Comparison of ENCODE assay signal across 17 cellular contexts in genomic region chr13:113408562-113408961, GRCh38. TPM values are rescaled to one million over a fixed set of nuclear protein-coding genes. Genes with fewer than 3 reads are reported as not detected.
DNase-seq lines count a peak whose midpoint lies in the region; ATAC-seq and TF ChIP-seq lines count a peak whose summit lies in the region.
"Had no signal": no experiment of that assay in that cellular context is flagged by ENCODE, and none has a peak within 500 bp of the region (broad histone marks: within the 10 kb centered on the region; RNA-seq: fewer than 3 reads in every experiment).

No MANE protein-coding gene starts in this region.

- ATAC-seq in heart right ventricle (no peak), left ventricle myocardium superior (no peak), gastrocnemius medialis (no peak), GM21447 (IDR thresholded peaks at IDR 0.05; ENCODE audit: unreplicated experiment) (no peak)
- ATAC-seq in activated CD8-positive, alpha-beta T cell treated with anti-CD3 and anti-CD28 coated beads, Interleukin-2, amount 10 ng/mL, durations not matched to agents 7 days and 5 days: no peak

- H3K4me1 ChIP-seq in heart right ventricle: peaks cover 2 to 69% (median 37%) of the 10 kb centered on the region in 9 donors
- peaks cover 61 to 64% of the 10 kb centered on the region in 2 donors for H3K4me1 ChIP-seq in gastrocnemius medialis

- H3K27ac Mint-ChIP-seq in activated CD8-positive, alpha-beta T cell treated with anti-CD3 and anti-CD28 coated beads, Interleukin-2, amount 10 ng/mL, durations not matched to agents 7 days and 5 days: no peak overlapping the region

- H3K27ac ChIP-seq in heart right ventricle (peak overlapping the region; percentile 40 to 79 (median 60)), coronary artery (peak overlapping the region in 1 of 2 donors; percentile 96), gastrocnemius medialis (peak overlapping the region; percentile 99 to 100 (median 100))
- H3K27ac ChIP-seq: RWPE1 had no signal

- TF ChIP-seq CTCF in heart right ventricle (IDR thresholded peaks at IDR 0.05) (no peak), coronary artery (IDR thresholded peaks at IDR 0.05) (no peak), gastrocnemius medialis (IDR thresholded peaks at IDR 0.05 in 4 of 5, conservative IDR thresholded peaks at IDR 0.05 in 1 of 5) (no peak)

- no peaks in the 10 kb centered on the region for H3K4me1 Mint-ChIP-seq in activated CD8-positive, alpha-beta T cell treated with anti-CD3 and anti-CD28 coated beads, Interleukin-2, amount 10 ng/mL, durations not matched to agents 7 days and 5 days (ENCODE audit: low read depth)

- no peaks in the 10 kb centered on the region for H3K9me3 Mint-ChIP-seq in activated CD8-positive, alpha-beta T cell treated with anti-CD3 and anti-CD28 coated beads, Interleukin-2, amount 10 ng/mL, durations not matched to agents 7 days and 5 days (ENCODE audit: insufficient read depth)

- no peaks in the 10 kb centered on the region for H3K36me3 Mint-ChIP-seq in activated CD8-positive, alpha-beta T cell treated with anti-CD3 and anti-CD28 coated beads, Interleukin-2, amount 10 ng/mL, durations not matched to agents 7 days and 5 days (ENCODE audit: low read depth)

- H3K36me3 ChIP-seq in heart right ventricle (peaks cover 0 to 6% (median 0%) of the 10 kb centered on the region in 9 donors), gastrocnemius medialis (peaks cover 0 to 41% of the 10 kb centered on the region in 2 donors)

- H3K9me3 ChIP-seq in heart right ventricle (no peaks in the 10 kb centered on the region), gastrocnemius medialis (no peaks in the 10 kb centered on the region)

- WGBS in heart right ventricle, 2 donors: 71 to 75% methylated on average over 3 of the region's 3 CpGs

- in situ Hi-C loops in gastrocnemius medialis (cut with MboI; ENCODE audit: low sequenced_read_pairs in 4 of 4): no loop called here

- TF ChIP-seq POLR2A in gastrocnemius medialis (IDR thresholded peaks at IDR 0.05): no peak

- no peak for DNase-seq in heart right ventricle
- DNase-seq in left ventricle myocardium superior: no peak
- peak; percentile 24 for DNase-seq in coronary artery (ENCODE audit: low spot score)
- peak in 1 of 2 donors; percentile 27 for DNase-seq in gastrocnemius medialis
- no peak for DNase-seq in activated CD8-positive, alpha-beta T cell treated with anti-CD3 and anti-CD28 coated beads, Interleukin-2, amount 10 ng/mL, durations not matched to agents 7 days and 5 days
- no peak for DNase-seq in NCI-H2107 treated with DMSO at 0.1 percent for 48 hours (lab: John Stamatoyannopoulos, UW; ENCODE audit: unreplicated experiment)
- DNase-seq in NK-92 (lab: John Stamatoyannopoulos, UW; ENCODE audit: unreplicated experiment): no peak
- DNase-seq: C1 segment of cervical spinal cord, DMS79 treated with DMSO at 0.1 percent for 48 hours, KG1, NCI-H1436, NCI-H2029, NCI-H2171 treated with DMSO at 0.1 percent for 48 hours, NCI-H446 treated with DMSO at 0.1 percent for 48 hours, NCI-H748 treated with DMSO at 0.1 percent for 48 hours had no signal

- H3K4me3 Mint-ChIP-seq in activated CD8-positive, alpha-beta T cell treated with anti-CD3 and anti-CD28 coated beads, Interleukin-2, amount 10 ng/mL, durations not matched to agents 7 days and 5 days: no peak overlapping the region

- H3K27me3 Mint-ChIP-seq in activated CD8-positive, alpha-beta T cell treated with anti-CD3 and anti-CD28 coated beads, Interleukin-2, amount 10 ng/mL, durations not matched to agents 7 days and 5 days (ENCODE audit: low read depth): no peaks in the 10 kb centered on the region

- intact Hi-C loops in heart right ventricle (cut with DNase I) (no loop called here), left ventricle myocardium superior (cut with micrococcal nuclease) (no loop called here), gastrocnemius medialis (cut with DNase I; ENCODE audit: low total_unique reads) (no loop called here)

- H3K27me3 ChIP-seq in heart right ventricle (peaks cover 0 to 10% (median 0%) of the 10 kb centered on the region in 7 donors), gastrocnemius medialis (no peaks in the 10 kb centered on the region)

- CTCF ChIA-PET in activated CD8-positive, alpha-beta T cell treated with anti-CD3 and anti-CD28 coated beads, Interleukin-2, amount 10 ng/mL, durations not matched to agents 7 days and 5 days (lab: Charles Lee): no interaction called here

- POLR2A ChIA-PET in activated CD8-positive, alpha-beta T cell treated with anti-CD3 and anti-CD28 coated beads, Interleukin-2, amount 10 ng/mL, durations not matched to agents 7 days and 5 days (lab: Charles Lee): no interaction called here

- H3K4me3 ChIP-seq in heart right ventricle: no peak overlapping the region
- H3K4me3 ChIP-seq in coronary artery: no peak overlapping the region
- H3K4me3 ChIP-seq in gastrocnemius medialis: peak overlapping the region; percentile 54 to 76 (median 64)

RNA-seq across cellular contexts. Expression of gene GRTP1, which starts 44.6 kb away (rescaled TPM):
- total RNA-seq in heart right ventricle (1 to 10 TPM in 3 of 10 donors, under 1 TPM in 7; 0.30 to 1.8 (median 0.78) TPM), left ventricle myocardium superior (0.94 TPM), gastrocnemius medialis (1 to 10 TPM; 2.6 to 8.8 (median 6.0) TPM)
- 1 to 10 TPM; 1.9 to 3.2 TPM for polyA plus RNA-seq in heart right ventricle
- not detected for total RNA-seq in activated CD8-positive, alpha-beta T cell treated with anti-CD3 and anti-CD28 coated beads, Interleukin-2, amount 10 ng/mL, durations not matched to agents 7 days and 5 days

RNA-seq across cellular contexts. Expression of gene ADPRHL1, which starts 44.7 kb away (rescaled TPM):
- total RNA-seq in heart right ventricle (100 to 1,000 TPM; 381 to 939 (median 762) TPM), left ventricle myocardium superior (442 TPM), gastrocnemius medialis (100 to 1,000 TPM; 224 to 354 (median 295) TPM)
- 100 to 1,000 TPM; 163 to 192 TPM for polyA plus RNA-seq in heart right ventricle
- total RNA-seq in activated CD8-positive, alpha-beta T cell treated with anti-CD3 and anti-CD28 coated beads, Interleukin-2, amount 10 ng/mL, durations not matched to agents 7 days and 5 days: under 1 TPM; 0.73 to 0.87 TPM

Comparison
In these comparisons a context has a peak if more than half of its experiments do, and no peak if none do; other contexts are left out.
1. H3K4me3 ChIP-seq: peak in gastrocnemius medialis (4 of 4); none in heart right ventricle (0 of 10) and coronary artery (single experiment).
2. RNA of gene ADPRHL1, which starts 44.7 kb away (total RNA-seq): 381 to 939 TPM in heart right ventricle, 442 TPM in left ventricle myocardium superior (single experiment) and 224 to 354 TPM in gastrocnemius medialis; 0.73 to 0.87 TPM in activated CD8-positive, alpha-beta T cell treated with anti-CD3 and anti-CD28 coated beads, Interleukin-2, amount 10 ng/mL, durations not matched to agents 7 days and 5 days; every median in the first group is over 100 times any median in the second.